ENCODE assay signal across 17 cellular contexts in genomic region chr7:22185559-22185958, GRCh38.
"Had no signal": no experiment of that assay in that cellular context is flagged by ENCODE, and none has a peak within 500 bp of the region (broad histone marks: within the 10 kb centered on the region; RNA-seq: fewer than 3 reads in every experiment).

No MANE protein-coding gene starts in this region.

- H3K36me3 Mint-ChIP-seq: activated naive CD8-positive, alpha-beta T cell treated with anti-CD3 and anti-CD28 coated beads for 36 hours; naive B cell had no signal

- ATAC-seq: activated CD4-positive, CD25-positive, alpha-beta regulatory T cell treated with anti-CD3 and anti-CD28 coated beads, Interleukin-2, amount 50 U/mL, for 24 hours; heart right ventricle; left colon; stimulated activated naive B cell treated with anti-CD40 and anti-IgM and Interleukin-4, amounts not matched to agents 10 μg/mL and 1 μg/mL and 100 μg/mL, for 72 hours had no signal

- H3K4me1 Mint-ChIP-seq: naive B cell; stimulated activated naive B cell treated with anti-CD40 and anti-IgM and Interleukin-4, amounts not matched to agents 10 μg/mL and 1 μg/mL and 100 μg/mL, for 72 hours had no signal

- DNase-seq: activated CD4-positive, alpha-beta T cell treated with anti-CD3 and anti-CD28 coated beads, Interleukin-2, amount 50 U/mL, for 1 hour; activated CD8-positive, alpha-beta memory T cell treated with anti-CD3 and anti-CD28 coated beads for 24 hours; activated naive CD8-positive, alpha-beta T cell treated with anti-CD3 and anti-CD28 coated beads for 36 hours; dermis blood vessel endothelial cell; heart right ventricle; left colon; naive B cell; posterior cingulate gyrus; stimulated activated CD4-positive, alpha-beta T cell treated with anti-CD3 and anti-CD28 coated beads, Interleukin-4, amount 100 ng/mL, for 1 hour; stimulated activated naive B cell treated with anti-CD40 and anti-IgM and Interleukin-4, amounts not matched to agents 10 μg/mL and 1 μg/mL and 100 μg/mL, for 72 hours had no signal

- H3K4me3 Mint-ChIP-seq: activated naive CD8-positive, alpha-beta T cell treated with anti-CD3 and anti-CD28 coated beads for 36 hours; activated T-helper 1 cell treated with anti-CD3 and anti-CD28 coated beads, Interleukin-12 subunit alpha, Interleukin-12 subunit beta, Interleukin-2, Interleukin-4 antibody, amounts not matched to agents 30 ng/mL and 10 ng/mL and 1 ng/mL, durations not matched to agents 14 hours and 24 hours and 36 hours; naive B cell; stimulated activated naive B cell treated with anti-CD40 and anti-IgM and Interleukin-4, amounts not matched to agents 10 μg/mL and 1 μg/mL and 100 μg/mL, for 72 hours had no signal

- H3K4me1 ChIP-seq: right atrium auricular region, vagina had no signal

- H3K36me3 ChIP-seq: right atrium auricular region, vagina had no signal

- H3K27me3 Mint-ChIP-seq: brain; naive B cell; stimulated activated naive B cell treated with anti-CD40 and anti-IgM and Interleukin-4, amounts not matched to agents 10 μg/mL and 1 μg/mL and 100 μg/mL, for 72 hours had no signal

- H3K27ac ChIP-seq: right atrium auricular region, tibial nerve, vagina had no signal

- H3K9me3 Mint-ChIP-seq: activated naive CD8-positive, alpha-beta T cell treated with anti-CD3 and anti-CD28 coated beads for 36 hours; activated T-helper 1 cell treated with anti-CD3 and anti-CD28 coated beads, Interleukin-12 subunit alpha, Interleukin-12 subunit beta, Interleukin-2, Interleukin-4 antibody, amounts not matched to agents 30 ng/mL and 10 ng/mL and 1 ng/mL, durations not matched to agents 14 hours and 24 hours and 36 hours; brain; naive B cell; stimulated activated naive B cell treated with anti-CD40 and anti-IgM and Interleukin-4, amounts not matched to agents 10 μg/mL and 1 μg/mL and 100 μg/mL, for 72 hours had no signal

- H3K4me3 ChIP-seq: heart right ventricle, lung, right atrium auricular region, tibial nerve, vagina had no signal

- H3K27me3 ChIP-seq: heart right ventricle, right atrium auricular region, tibial nerve, vagina had no signal

- H3K27ac Mint-ChIP-seq: activated naive CD8-positive, alpha-beta T cell treated with anti-CD3 and anti-CD28 coated beads for 36 hours; activated T-helper 1 cell treated with anti-CD3 and anti-CD28 coated beads, Interleukin-12 subunit alpha, Interleukin-12 subunit beta, Interleukin-2, Interleukin-4 antibody, amounts not matched to agents 30 ng/mL and 10 ng/mL and 1 ng/mL, durations not matched to agents 14 hours and 24 hours and 36 hours; brain; naive B cell; stimulated activated naive B cell treated with anti-CD40 and anti-IgM and Interleukin-4, amounts not matched to agents 10 μg/mL and 1 μg/mL and 100 μg/mL, for 72 hours had no signal
